In the genomic region with DNA sequence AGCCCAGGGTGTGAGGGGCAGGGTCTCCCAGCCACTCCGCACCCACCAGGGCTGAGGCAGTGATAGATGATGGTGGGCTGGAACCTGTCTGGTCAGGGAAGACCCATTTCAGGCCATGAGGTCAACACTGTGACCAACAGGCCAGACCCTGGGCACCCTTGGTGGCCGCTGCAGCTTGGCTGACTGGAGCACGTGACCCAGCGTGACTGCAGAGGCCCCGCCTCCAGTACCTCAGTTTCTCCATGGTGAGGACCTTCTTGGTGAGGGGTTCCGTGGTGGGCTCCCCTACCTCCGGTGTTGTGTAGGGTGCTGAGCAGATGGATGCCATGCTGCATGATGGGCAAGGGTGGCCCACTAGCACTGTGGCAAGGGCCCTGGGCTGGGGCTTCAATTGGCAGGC, we compare ENCODE assay signal across 4 cellular contexts. TPM values are rescaled to one million over a fixed set of nuclear protein-coding genes. Genes with fewer than 3 reads are reported as not detected.
"Had no signal": no experiment of that assay in that cellular context is flagged by ENCODE, and none has a peak within 500 bp of the region (broad histone marks: within the 10 kb centered on the region; RNA-seq: fewer than 3 reads in every experiment).

No MANE protein-coding gene starts in this region.

RNA-seq across cellular contexts. Expression of a gene that starts 35.9 kb away (rescaled TPM):
- total RNA-seq: activated CD8-positive, alpha-beta T cell treated with anti-CD3 and anti-CD28 coated beads, Interleukin-2, amount 10 ng/mL, durations not matched to agents 7 days and 5 days; activated naive CD8-positive, alpha-beta T cell treated with anti-CD3 and anti-CD28 coated beads for 36 hours; OCI-LY7; RPMI7951 had no signal
